9 cellular contexts compared by ENCODE assay signal in genomic region chr7:107939472-107940145, GRCh38. TPM values are rescaled to one million over a fixed set of nuclear protein-coding genes. Genes with fewer than 3 reads are reported as not detected.
A peak's percentile ranks its signal among the peaks of the same experiment; 100 is the strongest.
DNase-seq lines count a peak whose midpoint lies in the region; ATAC-seq and TF ChIP-seq lines count a peak whose summit lies in the region.
"Had no signal": no experiment of that assay in that cellular context is flagged by ENCODE, and none has a peak within 500 bp of the region (broad histone marks: within the 10 kb centered on the region; RNA-seq: fewer than 3 reads in every experiment).

No MANE protein-coding gene starts in this region.

- no peaks in the 10 kb centered on the region for H4K20me1 ChIP-seq in PC-3 (ENCODE audit: low read length)

- H3K27me3 Mint-ChIP-seq in mesothelial cell of epicardium (ENCODE audit: low read depth) = no peaks in the 10 kb centered on the region
- H3K27me3 Mint-ChIP-seq in naive thymus-derived CD4-positive, alpha-beta T cell = no peaks in the 10 kb centered on the region
- H3K27me3 Mint-ChIP-seq in natural killer cell treated with Interleukin-12 subunit alpha and Interleukin-12 subunit beta and Interleukin-15 and Interleukin-18, amount 100 ng/mL, for 72 hours = no peaks in the 10 kb centered on the region

- CTCF ChIA-PET in PC-3 (lab: Charles Lee) = no interaction called here
- CTCF ChIA-PET in naive thymus-derived CD4-positive, alpha-beta T cell (lab: Charles Lee) = interaction anchor here (0.6 kb wide), 1 partner anchor 520 kb away, joined by 5 read pairs; no protein-coding TSS in a partner anchor

- H3K9me3 ChIP-seq in PC-3 (ENCODE audit: low read length) = no peaks in the 10 kb centered on the region
- no peaks in the 10 kb centered on the region for H3K9me3 ChIP-seq in tibial nerve
- H3K9me3 ChIP-seq in naive thymus-derived CD4-positive, alpha-beta T cell (ENCODE audit: control insufficient read depth in 2 of 3, low read length in 3 of 3) = no peaks in the 10 kb centered on the region

- H3K79me2 ChIP-seq in PC-3 (ENCODE audit: low read length) = no peaks in the 10 kb centered on the region

- H3K27me3 ChIP-seq in PC-3 (ENCODE audit: low read length) = no peaks in the 10 kb centered on the region
- H3K27me3 ChIP-seq in tibial nerve = no peaks in the 10 kb centered on the region
- H3K27me3 ChIP-seq in naive thymus-derived CD4-positive, alpha-beta T cell (ENCODE audit: control insufficient read depth in 2 of 2, insufficient read depth in 2 of 2, low read length in 2 of 2) = no peaks in the 10 kb centered on the region

- ATAC-seq in PC-3 (peak; percentile 57), HG02870 (IDR thresholded peaks at IDR 0.05; ENCODE audit: unreplicated experiment) (no peak)
- no peak for ATAC-seq in naive thymus-derived CD4-positive, alpha-beta T cell
- no peak for ATAC-seq in natural killer cell treated with Interleukin-12 subunit alpha and Interleukin-12 subunit beta and Interleukin-15 and Interleukin-18, amount 100 ng/mL, for 72 hours

- H3K9me2 ChIP-seq in PC-3 (replicated peaks; ENCODE audit: low read length) = no peaks in the 10 kb centered on the region

- H3K4me3 ChIP-seq in PC-3 (ENCODE audit: low read length) (no peak overlapping the region), tibial nerve (no peak overlapping the region)
- H3K4me3 ChIP-seq in naive thymus-derived CD4-positive, alpha-beta T cell (ENCODE audit: low read length) = no peak overlapping the region

- H3K36me3 ChIP-seq in PC-3 (ENCODE audit: low read depth, low read length) = peaks cover 51% of the 10 kb centered on the region
- H3K36me3 ChIP-seq in tibial nerve = peaks cover 0 to 53% (median 0%) of the 10 kb centered on the region in 3 donors
- H3K36me3 ChIP-seq in naive thymus-derived CD4-positive, alpha-beta T cell (ENCODE audit: control insufficient read depth in 2 of 3, insufficient read depth in 3 of 3, low read length in 3 of 3) = peaks cover 0 to 13% (median 0%) of the 10 kb centered on the region in 3 experiments

- no TSS peak for BruUV-seq in PC-3 (replicated peaks; lab: Mats Ljungman, UMichigan)

- H3K9me3 Mint-ChIP-seq in mesothelial cell of epicardium = no peaks in the 10 kb centered on the region
- H3K9me3 Mint-ChIP-seq in naive thymus-derived CD4-positive, alpha-beta T cell = no peaks in the 10 kb centered on the region
- no peaks in the 10 kb centered on the region for H3K9me3 Mint-ChIP-seq in natural killer cell treated with Interleukin-12 subunit alpha and Interleukin-12 subunit beta and Interleukin-15 and Interleukin-18, amount 100 ng/mL, for 72 hours

- H3K9ac ChIP-seq in PC-3 (ENCODE audit: low read length) = no peak overlapping the region; the same call in 1 of the 2 replicates

- peaks cover 43% of the 10 kb centered on the region for H3K4me1 Mint-ChIP-seq in mesothelial cell of epicardium
- no peaks in the 10 kb centered on the region for H3K4me1 Mint-ChIP-seq in naive thymus-derived CD4-positive, alpha-beta T cell
- H3K4me1 Mint-ChIP-seq in natural killer cell treated with Interleukin-12 subunit alpha and Interleukin-12 subunit beta and Interleukin-15 and Interleukin-18, amount 100 ng/mL, for 72 hours (ENCODE audit: low read depth in 2 of 2) = no peaks in the 10 kb centered on the region

- H3F3A ChIP-seq in PC-3 (ENCODE audit: low read length, unreplicated experiment) = no peaks in the 10 kb centered on the region

- WGBS in tibial nerve, 2 donors = 40 to 46% methylated on average over 7 of the region's 7 CpGs

- H3K36me3 Mint-ChIP-seq in mesothelial cell of epicardium = peaks cover 54% of the 10 kb centered on the region
- peaks cover 0 to 26% (median 6%) of the 10 kb centered on the region in 5 donors for H3K36me3 Mint-ChIP-seq in naive thymus-derived CD4-positive, alpha-beta T cell
- no peaks in the 10 kb centered on the region for H3K36me3 Mint-ChIP-seq in natural killer cell treated with Interleukin-12 subunit alpha and Interleukin-12 subunit beta and Interleukin-15 and Interleukin-18, amount 100 ng/mL, for 72 hours

- POLR2A ChIA-PET in PC-3 (lab: Charles Lee; ENCODE audit: unreplicated experiment) = no interaction called here
- POLR2A ChIA-PET in naive thymus-derived CD4-positive, alpha-beta T cell (lab: Charles Lee) = no interaction called here

- TF ChIP-seq POLR2A in tibial nerve (IDR thresholded peaks at IDR 0.05) = no peak

- no peak for TF ChIP-seq CTCF in PC-3 (conservative IDR thresholded peaks at IDR 0.05; ENCODE audit: low read depth, low read length)
- TF ChIP-seq CTCF in mesothelial cell of epicardium (IDR thresholded peaks at IDR 0.05; ENCODE audit: unreplicated experiment) = no peak
- no peak for TF ChIP-seq CTCF in tibial nerve (IDR thresholded peaks at IDR 0.05)

- no peak overlapping the region for H3K4me2 ChIP-seq in PC-3 (ENCODE audit: low read length)

- TF ChIP-seq EP300 in tibial nerve (IDR thresholded peaks at IDR 0.05) = peak in 1 of 2 donors; percentile 40

- DNase-seq in PC-3 = peak; percentile 41
- no peak for DNase-seq in epithelial cell of prostate (ENCODE audit: low read depth, low spot score)
- DNase-seq in mesothelial cell of epicardium (ENCODE audit: low spot score in 2 of 2, unreplicated experiment in 2 of 2) = no peak
- DNase-seq in tibial nerve (ENCODE audit: low spot score in 2 of 2) = peak in 1 of 2 donors; percentile 44
- no peak for DNase-seq in naive thymus-derived CD4-positive, alpha-beta T cell
- no peak for DNase-seq in NCI-H187 treated with DMSO at 0.1 percent for 48 hours (lab: John Stamatoyannopoulos, UW)
- DNase-seq in natural killer cell treated with Interleukin-12 subunit alpha and Interleukin-12 subunit beta and Interleukin-15 and Interleukin-18, amount 100 ng/mL, for 72 hours (ENCODE audit: low spot score) = no peak
- DNase-seq: activated naive CD4-positive, alpha-beta T cell treated with anti-CD3 and anti-CD28 coated beads, Interleukin-2, amount 50 U/mL, for 16 hours had no signal

- peak overlapping the region; percentile 60 for H3K27ac ChIP-seq in PC-3 (ENCODE audit: low read length)
- H3K27ac ChIP-seq in epithelial cell of prostate = peak overlapping the region; percentile 33
- peak overlapping the region in 3 of 4 donors; percentile 21 to 82 (median 80) for H3K27ac ChIP-seq in tibial nerve
- no peak overlapping the region for H3K27ac ChIP-seq in naive thymus-derived CD4-positive, alpha-beta T cell (ENCODE audit: low read depth, low read length)

- H3K27ac Mint-ChIP-seq in mesothelial cell of epicardium = peak overlapping the region; percentile 89
- H3K27ac Mint-ChIP-seq in naive thymus-derived CD4-positive, alpha-beta T cell = peak overlapping the region in 1 of 9 donors; percentile 10
- no peak overlapping the region for H3K27ac Mint-ChIP-seq in natural killer cell treated with Interleukin-12 subunit alpha and Interleukin-12 subunit beta and Interleukin-15 and Interleukin-18, amount 100 ng/mL, for 72 hours

- H3K4me1 ChIP-seq in PC-3 (ENCODE audit: insufficient read depth, low read length) = peaks cover 10% of the 10 kb centered on the region; the same call in 1 of the 2 replicates
- peaks cover 0 to 49% (median 23%) of the 10 kb centered on the region in 4 donors for H3K4me1 ChIP-seq in tibial nerve
- H3K4me1 ChIP-seq in naive thymus-derived CD4-positive, alpha-beta T cell (ENCODE audit: control insufficient read depth in 2 of 2, insufficient read depth in 2 of 2, low read length in 2 of 2) = no peaks in the 10 kb centered on the region

- intact Hi-C loops in PC-3 (cut with micrococcal nuclease) = no loop called here
- intact Hi-C loops in naive thymus-derived CD4-positive, alpha-beta T cell (cut with micrococcal nuclease) = no loop called here

- no peak overlapping the region for H3K4me3 Mint-ChIP-seq in mesothelial cell of epicardium
- H3K4me3 Mint-ChIP-seq in naive thymus-derived CD4-positive, alpha-beta T cell = no peak overlapping the region
- H3K4me3 Mint-ChIP-seq in natural killer cell treated with Interleukin-12 subunit alpha and Interleukin-12 subunit beta and Interleukin-15 and Interleukin-18, amount 100 ng/mL, for 72 hours = no peak overlapping the region

- no peak overlapping the region for H2AFZ ChIP-seq in PC-3 (ENCODE audit: low read length)

RNA-seq across cellular contexts. Expression of gene DLD, which starts 48.6 kb away (rescaled TPM):
- total RNA-seq in PC-3 (2014; rRNA removed) (53.6 and 64.0 TPM in 2 replicates), mesothelial cell of epicardium (58.3 to 61.5 TPM (median 61.4 TPM) in 3 replicates), tibial nerve (10 to 100 TPM; 43.5 to 67.3 (median 59.9) TPM)
- 10 to 100 TPM; 44.5 to 69.3 (median 53.7) TPM for total RNA-seq in naive thymus-derived CD4-positive, alpha-beta T cell
- 10 to 100 TPM; 50.8 to 72.4 TPM for polyA plus RNA-seq in naive thymus-derived CD4-positive, alpha-beta T cell
- total RNA-seq in natural killer cell treated with Interleukin-12 subunit alpha and Interleukin-12 subunit beta and Interleukin-15 and Interleukin-18, amount 100 ng/mL, for 72 hours = 10 to 100 TPM; 67.7 to 85.5 TPM
